ENCODE assay signal across 22 cellular contexts in the genomic region with DNA sequence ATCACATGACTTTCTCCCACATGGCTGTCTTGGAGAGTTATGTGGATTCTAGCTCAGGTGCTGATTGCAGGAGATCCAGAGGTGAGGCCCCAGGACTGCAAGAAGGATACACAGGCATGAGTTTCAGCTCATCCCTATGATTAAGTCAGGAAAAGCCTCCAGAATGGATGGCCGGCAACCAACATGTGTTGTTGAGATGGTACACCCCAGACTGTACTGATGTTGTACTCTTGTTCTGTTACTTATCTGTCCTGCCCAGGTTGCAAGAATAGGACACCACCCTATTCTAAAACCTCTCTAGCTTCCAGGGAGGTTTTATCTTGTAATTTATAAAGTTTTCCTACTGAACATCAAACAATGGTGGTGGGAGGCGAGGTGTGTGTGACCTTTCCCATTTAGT. TPM values are rescaled to one million over a fixed set of nuclear protein-coding genes. Genes with fewer than 3 reads are reported as not detected.
DNase-seq lines count a peak whose midpoint lies in the region; ATAC-seq, FAIRE-seq and TF ChIP-seq lines count a peak whose summit lies in the region.
"Had no signal": no experiment of that assay in that cellular context is flagged by ENCODE, and none has a peak within 500 bp of the region (broad histone marks: within the 10 kb centered on the region; RNA-seq: fewer than 3 reads in every experiment).

No MANE protein-coding gene starts in this region.

- H3K27me3 ChIP-seq in Loucy (ENCODE audit: insufficient read depth, low read length, poor library complexity, severe bottlenecking) (no peaks in the 10 kb centered on the region), K562 (ENCODE audit: control insufficient read depth in 2 of 2, insufficient read depth in 2 of 2, low read length in 2 of 2) (no peaks in the 10 kb centered on the region)
- H3K27me3 ChIP-seq: BLaER1 had no signal

- CTCF ChIA-PET in K562 (lab: Yijun Ruan, JAX; ENCODE audit: low intra/inter-chr PET ratio) = no interaction called here

- DNase-seq in K562 (ENCODE audit: extremely low read depth in 1 of 4, low spot score in 3 of 4) = peak; percentile 34 to 53 (median 44)
- peak; percentile 43 to 79 for DNase-seq in erythroblast (lab: John Stamatoyannopoulos, UW)
- DNase-seq in NCI-H1694 treated with DMSO at 0.1 percent for 48 hours (lab: John Stamatoyannopoulos, UW) = no peak
- DNase-seq in stimulated activated naive B cell treated with anti-CD40 and anti-IgM and Interleukin-4, amounts not matched to agents 10 μg/mL and 1 μg/mL and 100 μg/mL, for 72 hours = no peak
- DNase-seq in NCI-H2171 treated with DMSO at 0.1 percent for 48 hours (lab: John Stamatoyannopoulos, UW) = no peak
- DNase-seq: Caco-2; CD4-positive, CD25-positive, alpha-beta regulatory T cell; CD8-positive, alpha-beta T cell; DMS153; DND-41; GOT3; HFFc6 had no signal

- no peak overlapping the region for H3K4me3 Mint-ChIP-seq in stimulated activated naive B cell treated with anti-CD40 and anti-IgM and Interleukin-4, amounts not matched to agents 10 μg/mL and 1 μg/mL and 100 μg/mL, for 72 hours
- H3K4me3 Mint-ChIP-seq: B cell; CD4-positive, CD25-positive, alpha-beta regulatory T cell; CD8-positive, alpha-beta T cell; HFFc6 had no signal

- TF ChIP-seq CTCF in Loucy (conservative IDR thresholded peaks at IDR 0.05; ENCODE audit: low read length) (no peak), K562 (IDR thresholded peaks at IDR 0.05 in 2 of 3, conservative IDR thresholded peaks at IDR 0.05 in 1 of 3; ENCODE audit: insufficient read depth in 2 of 3, low read depth in 1 of 3, low read length in 3 of 3) (no peak)

- no peak overlapping the region for H3K27ac Mint-ChIP-seq in stimulated activated naive B cell treated with anti-CD40 and anti-IgM and Interleukin-4, amounts not matched to agents 10 μg/mL and 1 μg/mL and 100 μg/mL, for 72 hours
- H3K27ac Mint-ChIP-seq: B cell; CD4-positive, CD25-positive, alpha-beta regulatory T cell; CD8-positive, alpha-beta T cell; HFFc6 had no signal

- FAIRE-seq in K562 (lab: Jason Lieb, UNC) = peak; percentile 35
- FAIRE-seq: G401.6, GM12892, H54 had no signal

- H3K36me3 ChIP-seq in Loucy (ENCODE audit: insufficient read depth, low read length) = no peaks in the 10 kb centered on the region
- peaks cover 13% of the 10 kb centered on the region; the same call in 1 of the 3 replicates for H3K36me3 ChIP-seq in K562 (ENCODE audit: control insufficient read depth, insufficient read depth, low read length)
- H3K36me3 ChIP-seq: BLaER1, HAP-1 had no signal

- no peaks in the 10 kb centered on the region for H3K9me2 ChIP-seq in Loucy (replicated peaks; ENCODE audit: low read depth, low read length)

- no peak for TF ChIP-seq EP300 in K562 (IDR thresholded peaks at IDR 0.05; ENCODE audit: low read length)

- H2AFZ ChIP-seq in Loucy (ENCODE audit: low read length) (no peak overlapping the region), K562 (ENCODE audit: low read depth, low read length) (0 out of 2 replicates have a peak overlapping the region, but pooled peaks have one; percentile 32)

- peak; percentile 73 for ATAC-seq in K562
- no peak for ATAC-seq in stimulated activated naive B cell treated with anti-CD40 and anti-IgM and Interleukin-4, amounts not matched to agents 10 μg/mL and 1 μg/mL and 100 μg/mL, for 72 hours (replicated peaks)
- ATAC-seq: CD8-positive, alpha-beta T cell had no signal

- peaks cover 0 to 4% of the 10 kb centered on the region in 2 donors for H3K27me3 Mint-ChIP-seq in stimulated activated naive B cell treated with anti-CD40 and anti-IgM and Interleukin-4, amounts not matched to agents 10 μg/mL and 1 μg/mL and 100 μg/mL, for 72 hours

- WGBS in K562 (ENCODE audit: insufficient coverage, low coverage, missing lambda C conversion rate) = 20% methylated on average over 2 of the region's 2 CpGs

- peak overlapping the region; percentile 97 for H3K4me2 ChIP-seq in Loucy (ENCODE audit: low read depth, low read length, poor library complexity, severe bottlenecking)
- peak overlapping the region; percentile 53 for H3K4me2 ChIP-seq in K562 (ENCODE audit: insufficient read depth, low read length)
- H3K4me2 ChIP-seq: BLaER1 had no signal

- peaks cover 0 to 4% of the 10 kb centered on the region in 2 donors for H3K9me3 Mint-ChIP-seq in stimulated activated naive B cell treated with anti-CD40 and anti-IgM and Interleukin-4, amounts not matched to agents 10 μg/mL and 1 μg/mL and 100 μg/mL, for 72 hours
- H3K9me3 Mint-ChIP-seq: CD8-positive, alpha-beta T cell; HFFc6 had no signal

- in situ Hi-C loops in K562 (cut with MboI) = no loop called here

- H3K79me2 ChIP-seq in Loucy (ENCODE audit: insufficient read depth, low read length) = peaks cover 90% of the 10 kb centered on the region
- peaks cover 43% of the 10 kb centered on the region for H3K79me2 ChIP-seq in K562 (ENCODE audit: control insufficient read depth, insufficient read depth, low read length)

- H3K27ac ChIP-seq in K562 (ENCODE audit: extremely low read depth, low read depth, low read length) = peak overlapping the region; percentile 58; the same call in 2 of the 3 replicates
- H3K27ac ChIP-seq: BLaER1, C4-2B had no signal

- H3K4me3 ChIP-seq in Loucy (ENCODE audit: low read length, poor library complexity, severe bottlenecking) = no peak overlapping the region
- H3K4me3 ChIP-seq in K562 = no peak overlapping the region
- H3K4me3 ChIP-seq: BLaER1, HAP-1 had no signal

- H3K9me3 ChIP-seq in Loucy (ENCODE audit: insufficient read depth, low read depth, low read length) (no peaks in the 10 kb centered on the region), K562 (replicated peaks; ENCODE audit: control insufficient read depth, insufficient read depth, low read depth, low read length) (no peaks in the 10 kb centered on the region)
- H3K9me3 ChIP-seq: BLaER1, Caco-2, HAP-1 had no signal

- no TSS peak for BruUV-seq in K562 (replicated peaks; lab: Mats Ljungman, UMichigan)

- TF ChIP-seq RAD21 in K562 (CRISPR knock-in tag; conservative IDR thresholded peaks at IDR 0.05 in 1 of 2, IDR thresholded peaks at IDR 0.05 in 1 of 2) = no peak

- no peaks in the 10 kb centered on the region for H3F3A ChIP-seq in Loucy (ENCODE audit: low read depth)

- peaks cover 3% of the 10 kb centered on the region for H3K9me1 ChIP-seq in K562 (ENCODE audit: control insufficient read depth, insufficient read depth, low read length)

- peaks cover 0 to 1% of the 10 kb centered on the region in 2 donors for H3K36me3 Mint-ChIP-seq in stimulated activated naive B cell treated with anti-CD40 and anti-IgM and Interleukin-4, amounts not matched to agents 10 μg/mL and 1 μg/mL and 100 μg/mL, for 72 hours
- H3K36me3 Mint-ChIP-seq: CD8-positive, alpha-beta T cell had no signal

- H3K4me1 Mint-ChIP-seq in stimulated activated naive B cell treated with anti-CD40 and anti-IgM and Interleukin-4, amounts not matched to agents 10 μg/mL and 1 μg/mL and 100 μg/mL, for 72 hours = no peaks in the 10 kb centered on the region
- H3K4me1 Mint-ChIP-seq: B cell had no signal

- POLR2A ChIA-PET in K562 (lab: Yijun Ruan, JAX) = interaction anchor here (0.6 to 2.2 kb wide), 2 partner anchors 9 to 75 kb away, joined by 3 to 10 read pairs; partner anchors contain the start of gene FAM124B

- H4K20me1 ChIP-seq in Loucy (ENCODE audit: insufficient read depth, low read length, poor library complexity, severe bottlenecking) (peaks cover 22% of the 10 kb centered on the region), K562 (replicated peaks; ENCODE audit: control insufficient read depth, insufficient read depth, low read length) (no peaks in the 10 kb centered on the region)
- H4K20me1 ChIP-seq: BLaER1 had no signal

- no peak overlapping the region for H3K9ac ChIP-seq in Loucy (ENCODE audit: low read depth, low read length, poor library complexity, severe bottlenecking)
- no peak overlapping the region; a peak in 1 of 4 replicates for H3K9ac ChIP-seq in K562 (ENCODE audit: insufficient read depth in 1 of 2, low read depth in 2 of 2, low read length in 2 of 2)
- H3K9ac ChIP-seq: BLaER1 had no signal

- intact Hi-C loops in K562 (cut with micrococcal nuclease) = no loop called here

- no peak for TF ChIP-seq POLR2A in K562 (conservative IDR thresholded peaks at IDR 0.05)
- TF ChIP-seq POLR2A in erythroblast (IDR thresholded peaks at IDR 0.05; ENCODE audit: low read length) = peak; percentile 41

- H3K4me1 ChIP-seq in Loucy (ENCODE audit: insufficient read depth, low read length, poor library complexity, severe bottlenecking) (peaks cover 64% of the 10 kb centered on the region), K562 (replicated peaks in 1 of 2; ENCODE audit: control insufficient read depth in 2 of 2, insufficient read depth in 2 of 2, low read length in 2 of 2) (peaks cover 11 to 28% of the 10 kb centered on the region in 2 experiments; a peak in 4 of 5 replicates)
- H3K4me1 ChIP-seq: Caco-2, HAP-1 had no signal

TF ChIP-seq in K562, 482 proteins besides CTCF, POLR2A, EP300 and RAD21 (continues in another document):
- TF ChIP-seq HNRNPK (IDR thresholded peaks at IDR 0.05; ENCODE audit: low read depth, low read length, poor library complexity, severe bottlenecking) = no peak

RNA-seq across cellular contexts. Expression of gene FAM124B, which starts 8.8 kb away (rescaled TPM):
- 10.6 and 11.9 TPM in 2 replicates for total RNA-seq in K562 (2011; cell fraction: chromatin; rRNA removed; ENCODE audit: low replicate concordance)
- 10.7 and 12.1 TPM in 2 replicates for total RNA-seq in K562 (2011; cell fraction: nucleolus; rRNA removed)
- 12.3 and 12.6 TPM in 2 replicates for total RNA-seq in K562 (2011; cell fraction: nucleoplasm; rRNA removed)
- total RNA-seq in K562 (2014; rRNA removed) = 8.6 and 10.4 TPM in 2 replicates
- 8.6 and 9.7 TPM in 2 replicates for total RNA-seq in K562 (2014; rRNA removed; fragmentation: Illumina TruSeq; extraction: Trizol)
- 6.2 and 7.1 TPM in 2 replicates for total RNA-seq in K562 (2015; rRNA removed; fragmentation: Illumina TruSeq; extraction: Trizol)
- 7.4 and 7.6 TPM in 2 replicates for total RNA-seq in K562 (2021)
- 5.2 and 9.3 TPM in 2 replicates for polyA plus RNA-seq in K562 (2011; rRNA removed)
- polyA plus RNA-seq in K562 (2011; cell fraction: cytosol; rRNA removed) = 5.4 and 7.5 TPM in 2 replicates
- 3.3 and 4.7 TPM in 2 replicates for polyA plus RNA-seq in K562 (2011; cell fraction: nucleus; rRNA removed)
- polyA plus RNA-seq in K562 (2012) = 5.3 and 6.4 TPM in 2 replicates
- polyA plus RNA-seq in K562 (2014; fragmentation: Illumina TruSeq; extraction: Trizol) = 9.1 and 10.1 TPM in 2 replicates
- 10 to 100 TPM; 15.5 to 21.4 TPM for polyA plus RNA-seq in K562 (2014; fragmentation: Nextera tagmentation; extraction: Ambion mirVana)
- 7.4 and 8.4 TPM in 2 replicates for polyA plus RNA-seq in K562 (2014; rRNA removed)
- 7.5 and 9.6 TPM in 2 replicates for polyA minus RNA-seq in K562 (2011; rRNA and poly(A)+ RNA removed)
- polyA minus RNA-seq in K562 (2011; cell fraction: cytosol; rRNA and poly(A)+ RNA removed) = 2.9 and 6.8 TPM in 2 replicates
- 7.9 and 9.6 TPM in 2 replicates for polyA minus RNA-seq in K562 (2011; cell fraction: nucleus; rRNA and poly(A)+ RNA removed)
- total RNA-seq: A172; Caco-2; CD8-positive, alpha-beta T cell had no signal
- polyA plus RNA-seq: AG04450 had no signal

Comparison
In these comparisons a context has a peak if more than half of its experiments do, and no peak if none do; other contexts are left out.
1. DNase-seq: peak in K562 (4 of 4) and erythroblast (2 of 2); none in NCI-H1694 treated with DMSO at 0.1 percent for 48 hours (single experiment), stimulated activated naive B cell treated with anti-CD40 and anti-IgM and Interleukin-4, amounts not matched to agents 10 μg/mL and 1 μg/mL and 100 μg/mL, for 72 hours (single experiment) and NCI-H2171 treated with DMSO at 0.1 percent for 48 hours (single experiment).